In the genomic region with DNA sequence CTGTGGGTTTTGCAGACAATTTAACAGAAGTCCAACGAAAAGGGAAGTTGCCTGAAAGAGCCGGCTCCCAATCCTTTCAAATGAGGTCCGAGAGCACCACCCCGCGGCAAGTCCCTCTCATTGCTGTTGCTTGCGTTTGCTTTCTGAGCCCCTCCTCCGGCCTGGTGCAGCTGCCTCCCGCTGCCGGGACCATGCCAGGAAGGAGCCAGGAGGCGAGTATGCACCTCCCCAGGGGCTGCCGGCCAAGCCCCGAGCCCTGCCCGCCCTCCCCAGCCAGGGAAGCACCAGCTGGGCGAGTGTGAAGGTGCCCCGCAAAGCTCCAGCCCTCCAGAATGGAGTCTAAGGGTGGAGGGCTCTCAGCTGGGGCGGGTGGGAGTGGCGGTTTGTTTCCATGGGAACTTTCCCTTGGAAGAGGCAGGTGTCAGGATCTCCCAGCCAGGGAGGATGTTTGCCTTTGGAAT, we compare ENCODE assay signal across 8 cellular contexts. TPM values are rescaled to one million over a fixed set of nuclear protein-coding genes. Genes with fewer than 3 reads are reported as not detected.
A peak's percentile ranks its signal among the peaks of the same experiment; 100 is the strongest.
DNase-seq lines count a peak whose midpoint lies in the region; ATAC-seq and TF ChIP-seq lines count a peak whose summit lies in the region.

No MANE protein-coding gene starts in this region.

- no peaks in the 10 kb centered on the region for H3K9me2 ChIP-seq in PC-9 (ENCODE audit: insufficient read depth)

- H3K79me2 ChIP-seq in PC-9 (ENCODE audit: low read depth) = no peaks in the 10 kb centered on the region

- H3K4me1 ChIP-seq in PC-9 (replicated peaks; ENCODE audit: insufficient read depth) = no peaks in the 10 kb centered on the region

- H3F3A ChIP-seq in PC-9 (ENCODE audit: insufficient read depth, low read depth) = no peaks in the 10 kb centered on the region

- no TSS peak for BruUV-seq in PC-9 (replicated peaks; lab: Mats Ljungman, UMichigan)

- intact Hi-C loops in PC-9 (cut with micrococcal nuclease; ENCODE audit: unreplicated experiment) = loop anchor here (5.0 kb wide), 1 partner anchor 1188 kb away; no protein-coding TSS in a partner anchor
- intact Hi-C loops in head of caudate nucleus (cut with DNase I) = loop anchor here (10.0 kb wide), 1 partner anchor 420 kb away; no protein-coding TSS in a partner anchor
- intact Hi-C loops in posterior vena cava (cut with DNase I) = no loop called here

- no peaks in the 10 kb centered on the region for H4K20me1 ChIP-seq in PC-9 (ENCODE audit: insufficient read depth)

- CTCF ChIA-PET in PC-9 (lab: Charles Lee) = no interaction called here

- H3K36me3 ChIP-seq in PC-9 (ENCODE audit: low read depth) = no peaks in the 10 kb centered on the region

- DNase-seq in D341Med (ENCODE audit: low spot score) (peak; percentile 82), PC-9 (peak; percentile 41 to 67), head of caudate nucleus (peak; percentile 71 to 92 (median 84)), posterior vena cava (ENCODE audit: low spot score) (peak; percentile 90)
- peak; percentile 10 for DNase-seq in activated effector memory CD4-positive, alpha-beta T cell treated with Interleukin-2 at 50 U/mL for 16 hours

- no peak overlapping the region for H3K4me2 ChIP-seq in PC-9

- H3K27ac ChIP-seq in PC-9 = no peak overlapping the region

- peak; percentile 67 for ATAC-seq in GM21423 (IDR thresholded peaks at IDR 0.05; ENCODE audit: unreplicated experiment)
- ATAC-seq in HG03025 (IDR thresholded peaks at IDR 0.05; ENCODE audit: low FRiP score, unreplicated experiment) = no peak

- H3K9me3 ChIP-seq in PC-9 (ENCODE audit: insufficient read depth, low read depth) = no peaks in the 10 kb centered on the region

- H3K4me3 ChIP-seq in PC-9 = no peak overlapping the region

- POLR2A ChIA-PET in PC-9 (lab: Charles Lee; ENCODE audit: unreplicated experiment) = no interaction called here

- TF ChIP-seq CTCF in LNCAP (IDR thresholded peaks at IDR 0.05) (peak; percentile 83), PC-9 (conservative IDR thresholded peaks at IDR 0.05) (peak; percentile 73)

- H3K27me3 ChIP-seq in PC-9 (ENCODE audit: insufficient read depth, low read depth) = peaks cover 77% of the 10 kb centered on the region

- no peak overlapping the region for H2AFZ ChIP-seq in PC-9

RNA-seq across cellular contexts. Expression of gene PPP2R2D, which starts 25.8 kb away (rescaled TPM):
- total RNA-seq in PC-9 (2021) (23.5 TPM in 2 replicates), posterior vena cava (10 to 100 TPM; 23.5 to 23.7 TPM)

Comparison
In these comparisons a context has a peak if more than half of its experiments do, and no peak if none do; other contexts are left out.
1. DNase-seq: peak in every context shown above with its lines; median percentile 90 in posterior vena cava; 84 in head of caudate nucleus; 82 in D341Med; 54 in PC-9; 10 in activated effector memory CD4-positive, alpha-beta T cell treated with Interleukin-2 at 50 U/mL for 16 hours.
2. intact Hi-C loops: an anchor here in PC-9 (5.0 kb wide) and head of caudate nucleus (10.0 kb wide); none called in posterior vena cava.